33 cellular contexts compared by ENCODE assay signal in genomic region chr14:25820368-25820767, GRCh38.
"Had no signal": no experiment of that assay in that cellular context is flagged by ENCODE, and none has a peak within 500 bp of the region (broad histone marks: within the 10 kb centered on the region; RNA-seq: fewer than 3 reads in every experiment).

No MANE protein-coding gene starts in this region.

- H3K4me3 ChIP-seq: MG63 had no signal

- DNase-seq: Karpas-422, Kasumi-1, MG63, MM.1S, MV-4-11, NCI-H1048, NCI-H1092, NCI-H1092 treated with DMSO at 0.1 percent for 48 hours, NCI-H1105, NCI-H1105 treated with DMSO at 0.1 percent for 48 hours, NCI-H1417 treated with DMSO at 0.1 percent for 48 hours, NCI-H1436, NCI-H1436 treated with DMSO at 0.1 percent for 48 hours, NCI-H146, NCI-H1694, NCI-H1694 treated with DMSO at 0.1 percent for 48 hours, NCI-H187, NCI-H187 treated with DMSO at 0.1 percent for 48 hours, NCI-H1930, NCI-H2029, NCI-H2029 treated with DMSO at 0.1 percent for 48 hours, NCI-H2081, NCI-H2081 treated with DMSO at 0.1 percent for 48 hours, NCI-H2107, NCI-H2171, NCI-H2171 treated with DMSO at 0.1 percent for 48 hours, NCI-H2227 treated with DMSO at 0.1 percent for 48 hours, NCI-H226, NCI-H345, NCI-H446, NCI-H446 treated with DMSO at 0.1 percent for 48 hours, NCI-H510A, NCI-H510A treated with DMSO at 0.1 percent for 48 hours had no signal

- H3K27me3 ChIP-seq: MG63 had no signal

- H3K36me3 ChIP-seq: MG63 had no signal
